23 cellular contexts compared by ENCODE assay signal in the genomic region with DNA sequence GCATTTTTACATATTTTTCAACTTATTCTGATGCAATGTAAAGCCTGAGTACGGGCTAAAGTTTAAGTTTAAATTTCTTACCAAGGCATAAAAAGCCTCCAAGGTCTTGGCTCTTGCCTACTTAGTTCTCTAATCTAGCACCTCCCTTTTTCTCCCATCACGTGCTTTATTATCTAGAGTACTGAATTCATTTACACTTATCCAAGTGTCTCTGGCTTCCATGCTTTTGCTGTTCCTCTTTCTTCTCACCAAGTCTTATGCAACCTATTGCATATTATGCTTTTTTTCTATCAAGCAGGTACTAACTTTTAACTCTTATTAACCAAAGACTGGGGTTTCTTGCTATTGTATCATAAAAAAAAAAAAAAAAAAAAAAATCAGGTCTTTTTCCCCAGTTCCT. TPM values are rescaled to one million over a fixed set of nuclear protein-coding genes. Genes with fewer than 3 reads are reported as not detected.
"Had no signal": no experiment of that assay in that cellular context is flagged by ENCODE, and none has a peak within 500 bp of the region (broad histone marks: within the 10 kb centered on the region; RNA-seq: fewer than 3 reads in every experiment).

No MANE protein-coding gene starts in this region.

- H3K27me3 ChIP-seq: transverse colon had no signal

- H3K4me3 ChIP-seq: prostate gland, skin epidermis, transverse colon had no signal

- ATAC-seq: left ventricle myocardium superior, natural killer cell, right cardiac atrium had no signal

- H3K9me3 ChIP-seq: prostate gland, transverse colon had no signal

- H3K36me3 Mint-ChIP-seq: natural killer cell had no signal

- DNase-seq: activated B cell treated with CpG ODN at 0.5 μM for 24 hours; activated CD4-positive, alpha-beta T cell treated with anti-CD3 and anti-CD28 coated beads for 48 hours; activated CD8-positive, alpha-beta memory T cell treated with anti-CD3 and anti-CD28 coated beads for 24 hours; activated naive CD8-positive, alpha-beta T cell treated with anti-CD3 and anti-CD28 coated beads, Interleukin-2, amount 10 ng/mL, durations not matched to agents 7 days and 5 days; cortex of kidney; effector CD8-positive, alpha-beta T cell; foreskin melanocyte; left ventricle myocardium superior; natural killer cell; nucleus accumbens; right cardiac atrium; stimulated activated CD4-positive, alpha-beta T cell treated with anti-CD3 and anti-CD28 coated beads, Interleukin-15, amount 100 ng/mL, for 24 hours; stimulated activated CD4-positive, alpha-beta T cell treated with anti-CD3 and anti-CD28 coated beads, Interleukin-4, amount 100 ng/mL, for 1 hour; stimulated activated naive CD4-positive, alpha-beta T cell; substantia nigra; transverse colon had no signal

- H3K27ac ChIP-seq: prostate gland, skin epidermis, transverse colon had no signal

- H3K36me3 ChIP-seq: prostate gland, transverse colon had no signal

- H3K27me3 Mint-ChIP-seq: activated B cell treated with CpG ODN at 0.5 μM for 24 hours; activated naive CD8-positive, alpha-beta T cell treated with anti-CD3 and anti-CD28 coated beads, Interleukin-2, amount 10 ng/mL, durations not matched to agents 7 days and 5 days; memory B cell had no signal

- H3K27ac Mint-ChIP-seq: activated B cell treated with CpG ODN at 0.5 μM for 24 hours; activated naive CD8-positive, alpha-beta T cell treated with anti-CD3 and anti-CD28 coated beads, Interleukin-2, amount 10 ng/mL, durations not matched to agents 7 days and 5 days; activated T-helper 1 cell treated with anti-CD3 and anti-CD28 coated beads, Interleukin-12 subunit alpha, Interleukin-12 subunit beta, Interleukin-2, Interleukin-4 antibody, amounts not matched to agents 30 ng/mL and 10 ng/mL and 1 ng/mL, durations not matched to agents 14 hours and 24 hours and 36 hours; brain; memory B cell; natural killer cell; T-helper 1 cell treated with Interleukin-12 subunit alpha and Interleukin-12 subunit beta and Interleukin-4 antibody, amounts not matched to agents 30 μg/mL and 1 μg/mL, for 36 hours had no signal

- H3K4me1 ChIP-seq: prostate gland had no signal

- H3K4me3 Mint-ChIP-seq: activated B cell treated with CpG ODN at 0.5 μM for 24 hours; activated naive CD8-positive, alpha-beta T cell treated with anti-CD3 and anti-CD28 coated beads, Interleukin-2, amount 10 ng/mL, durations not matched to agents 7 days and 5 days; activated T-helper 1 cell treated with anti-CD3 and anti-CD28 coated beads, Interleukin-12 subunit alpha, Interleukin-12 subunit beta, Interleukin-2, Interleukin-4 antibody, amounts not matched to agents 30 ng/mL and 10 ng/mL and 1 ng/mL, durations not matched to agents 14 hours and 24 hours and 36 hours; brain; memory B cell; natural killer cell; T-helper 1 cell treated with Interleukin-12 subunit alpha and Interleukin-12 subunit beta and Interleukin-4 antibody, amounts not matched to agents 30 μg/mL and 1 μg/mL, for 36 hours had no signal

- H3K9me3 Mint-ChIP-seq: activated B cell treated with CpG ODN at 0.5 μM for 24 hours; activated naive CD8-positive, alpha-beta T cell treated with anti-CD3 and anti-CD28 coated beads, Interleukin-2, amount 10 ng/mL, durations not matched to agents 7 days and 5 days; activated T-helper 1 cell treated with anti-CD3 and anti-CD28 coated beads, Interleukin-12 subunit alpha, Interleukin-12 subunit beta, Interleukin-2, Interleukin-4 antibody, amounts not matched to agents 30 ng/mL and 10 ng/mL and 1 ng/mL, durations not matched to agents 14 hours and 24 hours and 36 hours; brain; memory B cell; natural killer cell; T-helper 1 cell treated with Interleukin-12 subunit alpha and Interleukin-12 subunit beta and Interleukin-4 antibody, amounts not matched to agents 30 μg/mL and 1 μg/mL, for 36 hours had no signal

RNA-seq across cellular contexts. Expression of a gene that starts 56.4 kb away (rescaled TPM):
- total RNA-seq: mucosa of gallbladder had no signal
